In the genomic region with DNA sequence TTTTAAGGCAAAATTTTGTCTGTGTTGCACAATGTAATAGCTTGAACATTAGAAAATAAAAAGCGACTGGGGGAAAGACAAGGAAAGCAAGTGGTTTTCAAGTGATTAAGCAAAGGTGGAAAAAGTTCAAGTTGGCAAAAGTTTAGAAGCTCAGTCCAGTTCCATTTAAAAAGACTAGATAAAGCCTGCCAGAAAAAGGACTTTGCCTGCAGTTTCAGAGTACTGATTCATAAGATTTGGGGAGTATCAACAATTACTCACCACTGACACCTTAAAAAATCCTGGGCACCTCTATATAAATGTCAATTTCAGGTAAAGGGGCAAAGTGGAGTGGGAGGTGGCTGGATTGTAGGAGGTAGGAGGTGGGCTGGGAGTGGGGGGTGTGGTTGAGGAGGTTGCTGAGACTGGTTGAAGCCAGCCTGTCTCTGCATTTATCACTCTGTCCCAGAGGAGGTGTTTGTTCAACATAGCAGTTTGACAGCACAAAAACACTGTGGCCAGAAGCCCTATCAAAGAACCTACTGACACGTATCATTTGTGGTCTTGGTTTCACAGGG, we compare ENCODE assay signal across 8 cellular contexts. TPM values are rescaled to one million over a fixed set of nuclear protein-coding genes. Genes with fewer than 3 reads are reported as not detected.
DNase-seq lines count a peak whose midpoint lies in the region; ATAC-seq and TF ChIP-seq lines count a peak whose summit lies in the region.

No MANE protein-coding gene starts in this region.

- peak overlapping the region; percentile 99 to 100 for H3K27ac ChIP-seq in ascending aorta

- H3K4me1 ChIP-seq in ascending aorta = peaks cover 0 to 59% of the 10 kb centered on the region in 2 donors

- no peaks in the 10 kb centered on the region for H3K36me3 ChIP-seq in ascending aorta

- peak overlapping the region in 1 of 2 donors; percentile 85 for H3K4me3 ChIP-seq in ascending aorta

- no peaks in the 10 kb centered on the region for H3K9me3 ChIP-seq in ascending aorta

- no peaks in the 10 kb centered on the region for H3K27me3 ChIP-seq in ascending aorta

- DNase-seq in NCI-H2107 treated with DMSO at 0.1 percent for 48 hours (lab: John Stamatoyannopoulos, UW; ENCODE audit: unreplicated experiment) (peak; percentile 39), NCI-H2107 (lab: John Stamatoyannopoulos, UW) (no peak), ascending aorta (ENCODE audit: low spot score in 2 of 2) (no peak), islet precursor cell (peak; percentile 62), stromal cell of bone marrow (ENCODE audit: low read depth) (peak; percentile 83), DMS114 treated with DMSO at 0.1 percent for 48 hours (lab: John Stamatoyannopoulos, UW; ENCODE audit: unreplicated experiment) (no peak), NCI-H1417 treated with DMSO at 0.1 percent for 48 hours (lab: John Stamatoyannopoulos, UW) (no peak)

- intact Hi-C loops in ascending aorta (cut with DNase I) = no loop called here

- TF ChIP-seq CTCF in ascending aorta (IDR thresholded peaks at IDR 0.05) = no peak

- ATAC-seq in GM19467 (IDR thresholded peaks at IDR 0.05; ENCODE audit: unreplicated experiment) = no peak

RNA-seq across cellular contexts. Expression of a gene that starts 14.6 kb away (rescaled TPM):
- 74.6 TPM for total RNA-seq in ascending aorta

Comparison
In these comparisons a context has a peak if more than half of its experiments do, and no peak if none do; other contexts are left out.
1. DNase-seq: peak in NCI-H2107 treated with DMSO at 0.1 percent for 48 hours (single experiment), islet precursor cell (single experiment) and stromal cell of bone marrow (single experiment); none in NCI-H2107 (single experiment), ascending aorta (0 of 2), DMS114 treated with DMSO at 0.1 percent for 48 hours (single experiment) and NCI-H1417 treated with DMSO at 0.1 percent for 48 hours (single experiment).